32 cellular contexts compared by ENCODE assay signal in genomic region chr19:15262011-15262410, GRCh38. TPM values are rescaled to one million over a fixed set of nuclear protein-coding genes. Genes with fewer than 3 reads are reported as not detected.
A peak's percentile ranks its signal among the peaks of the same experiment; 100 is the strongest.
DNase-seq lines count a peak whose midpoint lies in the region; ATAC-seq, FAIRE-seq and TF ChIP-seq lines count a peak whose summit lies in the region.
"Had no signal": no experiment of that assay in that cellular context is flagged by ENCODE, and none has a peak within 500 bp of the region (broad histone marks: within the 10 kb centered on the region; RNA-seq: fewer than 3 reads in every experiment).

No MANE protein-coding gene starts in this region.

- POLR2A ChIA-PET in HEK293 (lab: Yijun Ruan, JAX) = no interaction called here
- POLR2A ChIA-PET in GM12878 (lab: Charles Lee) = interaction anchor here (0.7 kb wide), 1 partner anchor 1290 kb away, joined by 3 read pairs; no protein-coding TSS in a partner anchor

- TF ChIP-seq RAD21 in GM12878 (IDR thresholded peaks at IDR 0.05; ENCODE audit: insufficient read depth, low read depth, low read length) = no peak

- TSS peak; percentile 34 for BruUV-seq in GM12878 (replicated peaks; lab: Mats Ljungman, UMichigan)

- H3K4me1 Mint-ChIP-seq in natural killer cell treated with Interleukin-12 subunit alpha and Interleukin-12 subunit beta and Interleukin-15 and Interleukin-18, amount 100 ng/mL, for 72 hours (ENCODE audit: low read depth in 2 of 2) = peaks cover 0 to 7% of the 10 kb centered on the region in 2 donors

- no peaks in the 10 kb centered on the region for H3K9me3 Mint-ChIP-seq in natural killer cell treated with Interleukin-12 subunit alpha and Interleukin-12 subunit beta and Interleukin-15 and Interleukin-18, amount 100 ng/mL, for 72 hours
- H3K9me3 Mint-ChIP-seq: CD8-positive, alpha-beta memory T cell had no signal

- H3K9ac ChIP-seq in BLaER1 (0 out of 2 replicates have a peak overlapping the region, but pooled peaks have one; percentile 12), GM12878 (ENCODE audit: control insufficient read depth, insufficient read depth, low read length) (no peak overlapping the region)

- peaks cover 35% of the 10 kb centered on the region for H3K4me1 ChIP-seq in BLaER1
- H3K4me1 ChIP-seq in HEK293 (ENCODE audit: control insufficient read depth, insufficient read depth, low read length) = no peaks in the 10 kb centered on the region
- H3K4me1 ChIP-seq in GM12878 (ENCODE audit: control insufficient read depth, insufficient read depth, low read length) = no peaks in the 10 kb centered on the region
- H3K4me1 ChIP-seq in pancreas = peaks cover 32 to 45% (median 40%) of the 10 kb centered on the region in 3 donors

- in situ Hi-C loops in GM12878 (cut with MboI) = no loop called here

- no peak for TF ChIP-seq EP300 in GM12878 (IDR thresholded peaks at IDR 0.05; ENCODE audit: borderline replicate concordance in 1 of 2, control insufficient read depth in 1 of 2, low read depth in 2 of 2, low read length in 2 of 2)

- DNase-seq in GM12878 (ENCODE audit: low read depth, low spot score) (no peak), pancreas (peak; percentile 81 to 93 (median 87))
- no peak for DNase-seq in natural killer cell treated with Interleukin-12 subunit alpha and Interleukin-12 subunit beta and Interleukin-15 and Interleukin-18, amount 100 ng/mL, for 72 hours (ENCODE audit: low spot score)
- DNase-seq: AML-193; C1 segment of cervical spinal cord; CD8-positive, alpha-beta memory T cell; DMS 273 treated with DMSO at 0.1 percent for 48 hours; DMS79; EL; GDM1; HCEC 1CT; KBM-7; MV-4-11; NCI-H1105; NCI-H146; NCI-H1930; NCI-H2107; NCI-H446 treated with DMSO at 0.1 percent for 48 hours; NCI-H526; SJCRH30 had no signal

- H3K27ac ChIP-seq in BLaER1 (no peak overlapping the region), HEK293 (ENCODE audit: extremely low read depth, low read depth, low read length) (0 out of 2 replicates have a peak overlapping the region, but pooled peaks have one; percentile 24), GM12878 (ENCODE audit: control insufficient read depth, insufficient read depth) (no peak overlapping the region), pancreas (peak overlapping the region in 3 of 4 donors; percentile 28 to 54 (median 42))
- H3K27ac ChIP-seq: A549, SJCRH30 had no signal

- RAD21 ChIA-PET in GM12878 (lab: Charles Lee; ENCODE audit: unreplicated experiment) = no interaction called here

- TF ChIP-seq CTCF in HEK293 (tag by site-specific recombination; IDR thresholded peaks at IDR 0.05) = no peak
- TF ChIP-seq CTCF in GM12878 (IDR thresholded peaks at IDR 0.05 in 2 of 3, conservative IDR thresholded peaks at IDR 0.05 in 1 of 3; ENCODE audit: control insufficient read depth in 2 of 3, extremely low read depth in 1 of 3, insufficient read depth in 1 of 3, low read depth in 3 of 3, low read length in 3 of 3) = no peak
- no peak for TF ChIP-seq CTCF in pancreas (IDR thresholded peaks at IDR 0.05)

- ATAC-seq in GM12878 (no peak), pancreas (peak; percentile 36 to 55 (median 46)), GM18873 (IDR thresholded peaks at IDR 0.05; ENCODE audit: low FRiP score, unreplicated experiment) (no peak), HG02798 (IDR thresholded peaks at IDR 0.05; ENCODE audit: poor library complexity, unreplicated experiment) (no peak)
- ATAC-seq in natural killer cell treated with Interleukin-12 subunit alpha and Interleukin-12 subunit beta and Interleukin-15 and Interleukin-18, amount 100 ng/mL, for 72 hours = no peak
- ATAC-seq: A549, Right ventricle myocardium inferior, SK-N-SH treated with all-trans-retinoic acid at 6 μM for 48 hours had no signal

- 80% methylated on average over 4 of the region's 4 CpGs for WGBS in GM12878 (ENCODE audit: insufficient coverage, insufficient replicate concordance, low lambda C conversion rate, missing lambda C conversion rate)
- WGBS in pancreas, 2 donors = 34 to 39% methylated on average over 4 of the region's 4 CpGs

- no peaks in the 10 kb centered on the region for H3K27me3 Mint-ChIP-seq in natural killer cell treated with Interleukin-12 subunit alpha and Interleukin-12 subunit beta and Interleukin-15 and Interleukin-18, amount 100 ng/mL, for 72 hours
- H3K27me3 Mint-ChIP-seq: CD8-positive, alpha-beta memory T cell had no signal

- H3K79me2 ChIP-seq in GM12878 (ENCODE audit: control insufficient read depth, insufficient read depth, low read length) = no peaks in the 10 kb centered on the region

- TF ChIP-seq POLR2A in GM12878 (IDR thresholded peaks at IDR 0.05; ENCODE audit: low read depth, low read length) = no peak

- no peak overlapping the region for H3K4me2 ChIP-seq in BLaER1
- no peak overlapping the region for H3K4me2 ChIP-seq in GM12878 (ENCODE audit: control insufficient read depth, insufficient read depth)
- H3K4me2 ChIP-seq: A549 had no signal

- H2AFZ ChIP-seq in GM12878 (ENCODE audit: control insufficient read depth, low read depth, low read length) = no peak overlapping the region

- peaks cover 4% of the 10 kb centered on the region for H3K36me3 Mint-ChIP-seq in natural killer cell treated with Interleukin-12 subunit alpha and Interleukin-12 subunit beta and Interleukin-15 and Interleukin-18, amount 100 ng/mL, for 72 hours

- no peak overlapping the region for H3K4me3 Mint-ChIP-seq in natural killer cell treated with Interleukin-12 subunit alpha and Interleukin-12 subunit beta and Interleukin-15 and Interleukin-18, amount 100 ng/mL, for 72 hours
- H3K4me3 Mint-ChIP-seq: CD8-positive, alpha-beta memory T cell had no signal

- H3K9me3 ChIP-seq in BLaER1 (no peaks in the 10 kb centered on the region), HEK293 (ENCODE audit: control insufficient read depth, insufficient read depth, low read depth, low read length) (no peaks in the 10 kb centered on the region), GM12878 (replicated peaks; ENCODE audit: control insufficient read depth, insufficient read depth, low read length) (no peaks in the 10 kb centered on the region), pancreas (no peaks in the 10 kb centered on the region)
- H3K9me3 ChIP-seq: A549, SJCRH30 had no signal

- H4K20me1 ChIP-seq in BLaER1 (peaks cover 100% of the 10 kb centered on the region), GM12878 (ENCODE audit: control insufficient read depth, insufficient read depth) (0 out of 2 replicates have a peak, but pooled peaks cover 3% of the 10 kb centered on the region)

- SMC1A ChIA-PET in GM12878 (lab: Charles Lee; ENCODE audit: uncharacterized antibody, unreplicated experiment) = interaction anchor here (1.3 kb wide), 1 partner anchor 117 kb away, joined by 6 read pairs; no protein-coding TSS in a partner anchor

- no peak for FAIRE-seq in GM12878 (lab: Jason Lieb, UNC)
- FAIRE-seq in pancreas (lab: Jason Lieb, UNC) = no peak
- FAIRE-seq: A549, GM12891, GM19239, H1 had no signal

- H3K27me3 ChIP-seq in BLaER1 (no peaks in the 10 kb centered on the region), GM12878 (replicated peaks in 1 of 2; ENCODE audit: control insufficient read depth in 2 of 2, insufficient read depth in 2 of 2, low read length in 1 of 2) (no peaks in the 10 kb centered on the region), pancreas (no peaks in the 10 kb centered on the region)
- H3K27me3 ChIP-seq: SJCRH30 had no signal

- H3K4me3 ChIP-seq in BLaER1 (no peak overlapping the region), HEK293 (ENCODE audit: low read depth, low read length) (no peak overlapping the region), GM12878 (no peak overlapping the region), pancreas (no peak overlapping the region)
- H3K4me3 ChIP-seq: A549, SJCRH30 had no signal

- H3K36me3 ChIP-seq in BLaER1 = peaks cover 100% of the 10 kb centered on the region
- H3K36me3 ChIP-seq in HEK293 (ENCODE audit: control insufficient read depth in 2 of 2, insufficient read depth in 1 of 2, low read length in 2 of 2) = peaks cover 56 to 99% of the 10 kb centered on the region in 2 experiments
- H3K36me3 ChIP-seq in GM12878 (ENCODE audit: control insufficient read depth in 2 of 2, insufficient read depth in 2 of 2, low read length in 1 of 2) = peaks cover 38 to 71% of the 10 kb centered on the region in 2 experiments
- peaks cover 0 to 52% (median 8%) of the 10 kb centered on the region in 3 donors for H3K36me3 ChIP-seq in pancreas

- no peak overlapping the region for H3K27ac Mint-ChIP-seq in natural killer cell treated with Interleukin-12 subunit alpha and Interleukin-12 subunit beta and Interleukin-15 and Interleukin-18, amount 100 ng/mL, for 72 hours
- H3K27ac Mint-ChIP-seq: CD8-positive, alpha-beta memory T cell had no signal

- intact Hi-C loops in GM12878 (cut with micrococcal nuclease; ENCODE audit: unreplicated experiment) (loop anchor here (5.0 kb wide), 1 partner anchor 115 kb away; the partner anchor contains the start of gene AKAP8), pancreas (cut with DNase I) (loop anchor here in 1 of 3 donors (10.0 kb wide), 2 partner anchors 53 to 293 kb away; no protein-coding TSS in a partner anchor)

- CTCF ChIA-PET in HEK293 (lab: Yijun Ruan, JAX) = interaction anchor here (0.9 to 1.6 kb wide), 2 partner anchors 10 to 18 kb away, joined by 3 to 15 read pairs; no protein-coding TSS in a partner anchor
- CTCF ChIA-PET in GM12878 (lab: Yijun Ruan, JAX) = interaction anchor here (0.6 to 1.5 kb wide), 2 partner anchors 27 to 135 kb away, joined by 3 read pairs; no protein-coding TSS in a partner anchor

RNA-seq across cellular contexts. Expression of gene EPHX3, which starts 29.8 kb away (rescaled TPM):
- total RNA-seq in GM12878 (2013; cell fraction: nucleolus; rRNA removed) = not detected in 2 replicates
- not detected in 2 replicates for total RNA-seq in GM12878 (2014; rRNA removed)
- total RNA-seq in GM12878 (2014; rRNA removed; fragmentation: Illumina TruSeq; extraction: Trizol) = not detected in 2 replicates
- not detected in 2 replicates for total RNA-seq in GM12878 (2021)
- not detected for polyA plus RNA-seq in GM12878 (2011; ENCODE audit: low read depth)
- 0.04 TPM in 1 of 2 replicates, not detected in the other for polyA plus RNA-seq in GM12878 (2011; rRNA removed)
- not detected in 2 replicates for polyA plus RNA-seq in GM12878 (2011; cell fraction: cytosol; rRNA removed)
- 0.26 TPM in 1 of 2 replicates, not detected in the other for polyA plus RNA-seq in GM12878 (2011; cell fraction: nucleus; rRNA removed)
- polyA plus RNA-seq in GM12878 (2012) = not detected in 2 replicates
- polyA plus RNA-seq in GM12878 (2014; fragmentation: Illumina TruSeq; extraction: Trizol) = not detected in 2 replicates
- not detected for polyA plus RNA-seq in GM12878 (2014; fragmentation: Nextera tagmentation; extraction: Ambion mirVana)
- not detected in 2 replicates for polyA plus RNA-seq in GM12878 (2014; rRNA removed)
- not detected for polyA plus RNA-seq in GM12878 (2016; fragmentation: Nextera tagmentation; extraction: Ambion mirVana)
- 0.21 and 0.29 TPM in 2 replicates for polyA minus RNA-seq in GM12878 (2011; rRNA and poly(A)+ RNA removed)
- not detected in 2 replicates for polyA minus RNA-seq in GM12878 (2011; cell fraction: cytosol; rRNA and poly(A)+ RNA removed)
- 0.48 TPM in 1 of 2 replicates, not detected in the other for polyA minus RNA-seq in GM12878 (2011; cell fraction: nucleus; rRNA and poly(A)+ RNA removed)
- total RNA-seq in pancreas = under 1 TPM in 4 of 6 donors, not detected in 2; 0.09 to 0.59 (median 0.17) TPM
- polyA plus RNA-seq in pancreas = under 1 TPM in 1 of 2 donors, not detected in 1; 0.16 TPM
- 1 to 10 TPM in 1 of 2 donors, under 1 TPM in 1; 0.81 to 1.0 TPM for total RNA-seq in natural killer cell treated with Interleukin-12 subunit alpha and Interleukin-12 subunit beta and Interleukin-15 and Interleukin-18, amount 100 ng/mL, for 72 hours
- total RNA-seq: CD8-positive, alpha-beta memory T cell; HT-29; LHCN-M2; SJCRH30 had no signal
- polyA plus RNA-seq: CD8-positive, alpha-beta memory T cell had no signal

Comparison
In these comparisons a context has a peak if more than half of its experiments do, and no peak if none do; other contexts are left out.
1. H3K27ac ChIP-seq: peak in HEK293 (single experiment) and pancreas (3 of 4); none in BLaER1 (single experiment) and GM12878 (single experiment).
2. ATAC-seq: peak in pancreas (4 of 4); none in GM12878 (single experiment), GM18873 (single experiment), natural killer cell treated with Interleukin-12 subunit alpha and Interleukin-12 subunit beta and Interleukin-15 and Interleukin-18, amount 100 ng/mL, for 72 hours (0 of 2) and HG02798 (single experiment).
3. DNase-seq: peak in pancreas (6 of 6); none in GM12878 (single experiment) and natural killer cell treated with Interleukin-12 subunit alpha and Interleukin-12 subunit beta and Interleukin-15 and Interleukin-18, amount 100 ng/mL, for 72 hours (single experiment).